Comparison of ENCODE assay signal across 1 cellular context in the genomic region with DNA sequence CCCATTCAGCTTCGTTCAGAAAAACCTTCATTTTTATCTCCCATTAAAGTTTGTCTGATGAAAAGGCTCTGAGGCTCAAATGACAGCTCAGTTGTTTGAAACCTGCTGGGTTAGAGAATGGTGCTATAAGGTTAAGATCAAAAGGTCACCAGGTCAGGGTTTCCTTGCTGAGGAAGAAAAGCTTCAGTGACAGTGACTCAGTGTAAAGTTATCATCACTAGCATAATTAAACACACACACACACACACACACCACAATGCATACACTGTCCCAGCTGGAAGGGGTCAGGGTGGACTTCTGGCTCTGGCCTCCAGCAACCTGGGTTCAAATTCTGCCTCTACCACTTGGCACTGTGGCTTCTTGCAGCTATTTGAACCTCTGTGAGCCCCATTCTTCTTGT.
TF ChIP-seq lines count a peak whose summit lies in the region.

No MANE protein-coding gene starts in this region.

TF ChIP-seq in HepG2, 621 proteins besides CTCF, POLR2A, EP300 and RAD21 (continued from another document and continues in another):
- no peak for TF ChIP-seq AKNA (CRISPR knock-in tag; IDR thresholded peaks at IDR 0.05; ENCODE audit: borderline replicate concordance)
- TF ChIP-seq ZNF598 (CRISPR knock-in tag; IDR thresholded peaks at IDR 0.05; ENCODE audit: borderline replicate concordance) = no peak
- TF ChIP-seq HMGA1 (CRISPR knock-in tag; conservative IDR thresholded peaks at IDR 0.05) = no peak
- no peak for TF ChIP-seq YEATS4 (CRISPR knock-in tag; IDR thresholded peaks at IDR 0.05; ENCODE audit: borderline replicate concordance)
- peak; percentile 47; the same call in 1 of the 2 replicates for TF ChIP-seq TBX2 (CRISPR knock-in tag; IDR thresholded peaks at IDR 0.05; ENCODE audit: borderline replicate concordance)
- TF ChIP-seq DBP (CRISPR knock-in tag; IDR thresholded peaks at IDR 0.05; ENCODE audit: not compliant biosample characterization) = no peak
- no peak for TF ChIP-seq RNF2 (conservative IDR thresholded peaks at IDR 0.05; ENCODE audit: low read depth)
- no peak for TF ChIP-seq ZBTB20 (CRISPR knock-in tag; IDR thresholded peaks at IDR 0.05; ENCODE audit: borderline replicate concordance, low read depth)
- TF ChIP-seq, protein P1, sequence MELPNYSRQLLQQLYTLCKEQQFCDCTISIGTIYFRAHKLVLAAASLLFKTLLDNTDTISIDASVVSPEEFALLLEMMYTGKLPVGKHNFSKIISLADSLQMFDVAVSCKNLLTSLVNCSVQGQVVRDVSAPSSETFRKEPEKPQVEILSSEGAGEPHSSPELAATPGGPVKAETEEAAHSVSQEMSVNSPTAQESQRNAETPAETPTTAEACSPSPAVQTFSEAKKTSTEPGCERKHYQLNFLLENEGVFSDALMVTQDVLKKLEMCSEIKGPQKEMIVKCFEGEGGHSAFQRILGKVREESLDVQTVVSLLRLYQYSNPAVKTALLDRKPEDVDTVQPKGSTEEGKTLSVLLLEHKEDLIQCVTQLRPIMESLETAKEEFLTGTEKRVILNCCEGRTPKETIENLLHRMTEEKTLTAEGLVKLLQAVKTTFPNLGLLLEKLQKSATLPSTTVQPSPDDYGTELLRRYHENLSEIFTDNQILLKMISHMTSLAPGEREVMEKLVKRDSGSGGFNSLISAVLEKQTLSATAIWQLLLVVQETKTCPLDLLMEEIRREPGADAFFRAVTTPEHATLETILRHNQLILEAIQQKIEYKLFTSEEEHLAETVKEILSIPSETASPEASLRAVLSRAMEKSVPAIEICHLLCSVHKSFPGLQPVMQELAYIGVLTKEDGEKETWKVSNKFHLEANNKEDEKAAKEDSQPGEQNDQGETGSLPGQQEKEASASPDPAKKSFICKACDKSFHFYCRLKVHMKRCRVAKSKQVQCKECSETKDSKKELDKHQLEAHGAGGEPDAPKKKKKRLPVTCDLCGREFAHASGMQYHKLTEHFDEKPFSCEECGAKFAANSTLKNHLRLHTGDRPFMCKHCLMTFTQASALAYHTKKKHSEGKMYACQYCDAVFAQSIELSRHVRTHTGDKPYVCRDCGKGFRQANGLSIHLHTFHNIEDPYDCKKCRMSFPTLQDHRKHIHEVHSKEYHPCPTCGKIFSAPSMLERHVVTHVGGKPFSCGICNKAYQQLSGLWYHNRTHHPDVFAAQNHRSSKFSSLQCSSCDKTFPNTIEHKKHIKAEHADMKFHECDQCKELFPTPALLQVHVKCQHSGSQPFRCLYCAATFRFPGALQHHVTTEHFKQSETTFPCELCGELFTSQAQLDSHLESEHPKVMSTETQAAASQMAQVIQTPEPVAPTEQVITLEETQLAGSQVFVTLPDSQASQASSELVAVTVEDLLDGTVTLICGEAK (IDR thresholded peaks at IDR 0.05) = no peak
- TF ChIP-seq, protein P1 (CRISPR knock-in tag; IDR thresholded peaks at IDR 0.05) = no peak
- TF ChIP-seq, protein P2, sequence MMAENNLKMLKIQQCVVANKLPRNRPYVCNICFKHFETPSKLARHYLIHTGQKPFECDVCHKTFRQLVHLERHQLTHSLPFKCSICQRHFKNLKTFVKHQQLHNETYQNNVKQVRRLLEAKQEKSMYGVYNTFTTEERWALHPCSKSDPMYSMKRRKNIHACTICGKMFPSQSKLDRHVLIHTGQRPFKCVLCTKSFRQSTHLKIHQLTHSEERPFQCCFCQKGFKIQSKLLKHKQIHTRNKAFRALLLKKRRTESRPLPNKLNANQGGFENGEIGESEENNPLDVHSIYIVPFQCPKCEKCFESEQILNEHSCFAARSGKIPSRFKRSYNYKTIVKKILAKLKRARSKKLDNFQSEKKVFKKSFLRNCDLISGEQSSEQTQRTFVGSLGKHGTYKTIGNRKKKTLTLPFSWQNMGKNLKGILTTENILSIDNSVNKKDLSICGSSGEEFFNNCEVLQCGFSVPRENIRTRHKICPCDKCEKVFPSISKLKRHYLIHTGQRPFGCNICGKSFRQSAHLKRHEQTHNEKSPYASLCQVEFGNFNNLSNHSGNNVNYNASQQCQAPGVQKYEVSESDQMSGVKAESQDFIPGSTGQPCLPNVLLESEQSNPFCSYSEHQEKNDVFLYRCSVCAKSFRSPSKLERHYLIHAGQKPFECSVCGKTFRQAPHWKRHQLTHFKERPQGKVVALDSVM (CRISPR knock-in tag; IDR thresholded peaks at IDR 0.05) = 0 out of 2 replicates have a peak, but pooled peaks have one; percentile 15
- no peak for TF ChIP-seq MED8 (CRISPR knock-in tag; IDR thresholded peaks at IDR 0.05; ENCODE audit: insufficient replicate concordance)
- TF ChIP-seq, protein P3, sequence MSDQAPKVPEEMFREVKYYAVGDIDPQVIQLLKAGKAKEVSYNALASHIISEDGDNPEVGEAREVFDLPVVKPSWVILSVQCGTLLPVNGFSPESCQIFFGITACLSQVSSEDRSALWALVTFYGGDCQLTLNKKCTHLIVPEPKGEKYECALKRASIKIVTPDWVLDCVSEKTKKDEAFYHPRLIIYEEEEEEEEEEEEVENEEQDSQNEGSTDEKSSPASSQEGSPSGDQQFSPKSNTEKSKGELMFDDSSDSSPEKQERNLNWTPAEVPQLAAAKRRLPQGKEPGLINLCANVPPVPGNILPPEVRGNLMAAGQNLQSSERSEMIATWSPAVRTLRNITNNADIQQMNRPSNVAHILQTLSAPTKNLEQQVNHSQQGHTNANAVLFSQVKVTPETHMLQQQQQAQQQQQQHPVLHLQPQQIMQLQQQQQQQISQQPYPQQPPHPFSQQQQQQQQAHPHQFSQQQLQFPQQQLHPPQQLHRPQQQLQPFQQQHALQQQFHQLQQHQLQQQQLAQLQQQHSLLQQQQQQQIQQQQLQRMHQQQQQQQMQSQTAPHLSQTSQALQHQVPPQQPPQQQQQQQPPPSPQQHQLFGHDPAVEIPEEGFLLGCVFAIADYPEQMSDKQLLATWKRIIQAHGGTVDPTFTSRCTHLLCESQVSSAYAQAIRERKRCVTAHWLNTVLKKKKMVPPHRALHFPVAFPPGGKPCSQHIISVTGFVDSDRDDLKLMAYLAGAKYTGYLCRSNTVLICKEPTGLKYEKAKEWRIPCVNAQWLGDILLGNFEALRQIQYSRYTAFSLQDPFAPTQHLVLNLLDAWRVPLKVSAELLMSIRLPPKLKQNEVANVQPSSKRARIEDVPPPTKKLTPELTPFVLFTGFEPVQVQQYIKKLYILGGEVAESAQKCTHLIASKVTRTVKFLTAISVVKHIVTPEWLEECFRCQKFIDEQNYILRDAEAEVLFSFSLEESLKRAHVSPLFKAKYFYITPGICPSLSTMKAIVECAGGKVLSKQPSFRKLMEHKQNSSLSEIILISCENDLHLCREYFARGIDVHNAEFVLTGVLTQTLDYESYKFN (CRISPR knock-in tag; conservative IDR thresholded peaks at IDR 0.05) = no peak
- TF ChIP-seq ZKSCAN5 (CRISPR knock-in tag; IDR thresholded peaks at IDR 0.05) = no peak
- TF ChIP-seq GTF3A (CRISPR knock-in tag; conservative IDR thresholded peaks at IDR 0.05) = no peak
- TF ChIP-seq KLF15 (CRISPR knock-in tag; IDR thresholded peaks at IDR 0.05; ENCODE audit: borderline replicate concordance) = no peak
- TF ChIP-seq ZFY (CRISPR knock-in tag; IDR thresholded peaks at IDR 0.05) = no peak
- TF ChIP-seq FLYWCH1 (CRISPR knock-in tag; IDR thresholded peaks at IDR 0.05) = no peak
- TF ChIP-seq PHF8 (CRISPR knock-in tag; IDR thresholded peaks at IDR 0.05) = no peak
- no peak for TF ChIP-seq CHD4 (IDR thresholded peaks at IDR 0.05; ENCODE audit: borderline replicate concordance, low read length)
- TF ChIP-seq ARNTL (CRISPR knock-in tag; IDR thresholded peaks at IDR 0.05) = no peak
- TF ChIP-seq JARID2 (CRISPR knock-in tag; IDR thresholded peaks at IDR 0.05; ENCODE audit: insufficient replicate concordance) = no peak
- peak; percentile 87 for TF ChIP-seq FOSL2 (CRISPR knock-in tag; IDR thresholded peaks at IDR 0.05)
- TF ChIP-seq FOXO1 (CRISPR knock-in tag; IDR thresholded peaks at IDR 0.05) = no peak
- no peak for TF ChIP-seq ZNF614 (CRISPR knock-in tag; IDR thresholded peaks at IDR 0.05; ENCODE audit: borderline replicate concordance)
- 0 out of 2 replicates have a peak, but pooled peaks have one; percentile 31 for TF ChIP-seq HNF1A (IDR thresholded peaks at IDR 0.05; ENCODE audit: low read depth)
- TF ChIP-seq HNF1A (CRISPR knock-in tag; IDR thresholded peaks at IDR 0.05; ENCODE audit: borderline replicate concordance) = no peak
- no peak for TF ChIP-seq GATA4 (IDR thresholded peaks at IDR 0.05; ENCODE audit: borderline replicate concordance, low read depth)
- no peak for TF ChIP-seq ZNF552 (CRISPR knock-in tag; IDR thresholded peaks at IDR 0.05; ENCODE audit: borderline replicate concordance)
